In the genomic region with DNA sequence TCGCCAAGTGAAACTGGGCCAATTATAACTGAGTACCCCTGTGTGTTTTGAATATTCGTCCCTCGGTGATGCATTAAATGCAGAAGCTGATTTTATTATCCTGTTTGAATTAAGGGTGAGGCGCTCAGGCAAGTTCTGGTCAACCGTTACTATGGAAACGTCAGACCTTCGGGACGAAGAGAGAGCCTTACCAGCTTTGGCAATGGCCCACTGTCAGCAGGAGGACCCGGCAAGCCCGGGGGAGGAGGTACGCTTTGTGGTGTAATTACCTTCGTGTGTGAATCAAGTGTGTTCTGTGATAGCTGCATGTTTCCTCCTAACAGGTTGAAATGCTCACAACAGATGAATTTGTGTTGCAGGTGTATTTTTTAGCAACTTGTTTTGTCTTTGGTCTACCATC, we compare ENCODE assay signal across 1 cellular context.
TF ChIP-seq lines count a peak whose summit lies in the region.

No MANE protein-coding gene starts in this region.

TF ChIP-seq in GM23338, 12 proteins besides CTCF, POLR2A, EP300 and RAD21 (continued from another document):
- TF ChIP-seq, protein P1, sequence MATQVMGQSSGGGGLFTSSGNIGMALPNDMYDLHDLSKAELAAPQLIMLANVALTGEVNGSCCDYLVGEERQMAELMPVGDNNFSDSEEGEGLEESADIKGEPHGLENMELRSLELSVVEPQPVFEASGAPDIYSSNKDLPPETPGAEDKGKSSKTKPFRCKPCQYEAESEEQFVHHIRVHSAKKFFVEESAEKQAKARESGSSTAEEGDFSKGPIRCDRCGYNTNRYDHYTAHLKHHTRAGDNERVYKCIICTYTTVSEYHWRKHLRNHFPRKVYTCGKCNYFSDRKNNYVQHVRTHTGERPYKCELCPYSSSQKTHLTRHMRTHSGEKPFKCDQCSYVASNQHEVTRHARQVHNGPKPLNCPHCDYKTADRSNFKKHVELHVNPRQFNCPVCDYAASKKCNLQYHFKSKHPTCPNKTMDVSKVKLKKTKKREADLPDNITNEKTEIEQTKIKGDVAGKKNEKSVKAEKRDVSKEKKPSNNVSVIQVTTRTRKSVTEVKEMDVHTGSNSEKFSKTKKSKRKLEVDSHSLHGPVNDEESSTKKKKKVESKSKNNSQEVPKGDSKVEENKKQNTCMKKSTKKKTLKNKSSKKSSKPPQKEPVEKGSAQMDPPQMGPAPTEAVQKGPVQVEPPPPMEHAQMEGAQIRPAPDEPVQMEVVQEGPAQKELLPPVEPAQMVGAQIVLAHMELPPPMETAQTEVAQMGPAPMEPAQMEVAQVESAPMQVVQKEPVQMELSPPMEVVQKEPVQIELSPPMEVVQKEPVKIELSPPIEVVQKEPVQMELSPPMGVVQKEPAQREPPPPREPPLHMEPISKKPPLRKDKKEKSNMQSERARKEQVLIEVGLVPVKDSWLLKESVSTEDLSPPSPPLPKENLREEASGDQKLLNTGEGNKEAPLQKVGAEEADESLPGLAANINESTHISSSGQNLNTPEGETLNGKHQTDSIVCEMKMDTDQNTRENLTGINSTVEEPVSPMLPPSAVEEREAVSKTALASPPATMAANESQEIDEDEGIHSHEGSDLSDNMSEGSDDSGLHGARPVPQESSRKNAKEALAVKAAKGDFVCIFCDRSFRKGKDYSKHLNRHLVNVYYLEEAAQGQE (IDR thresholded peaks at IDR 0.05; ENCODE audit: unreplicated experiment): no peak
- TF ChIP-seq EZH2phosphoT487 (IDR thresholded peaks at IDR 0.05; ENCODE audit: unreplicated experiment) (no peak), POLR2AphosphoS5 (IDR thresholded peaks at IDR 0.05; ENCODE audit: low read depth) (no peak), NANOG (IDR thresholded peaks at IDR 0.05; ENCODE audit: borderline replicate concordance) (no peak), ZNF331 (CRISPR knock-in tag; IDR thresholded peaks at IDR 0.05; ENCODE audit: low read depth) (no peak), JUNB (IDR thresholded peaks at IDR 0.05; ENCODE audit: unreplicated experiment) (no peak), ETS1 (IDR thresholded peaks at IDR 0.05) (no peak)
